In the genomic region with DNA sequence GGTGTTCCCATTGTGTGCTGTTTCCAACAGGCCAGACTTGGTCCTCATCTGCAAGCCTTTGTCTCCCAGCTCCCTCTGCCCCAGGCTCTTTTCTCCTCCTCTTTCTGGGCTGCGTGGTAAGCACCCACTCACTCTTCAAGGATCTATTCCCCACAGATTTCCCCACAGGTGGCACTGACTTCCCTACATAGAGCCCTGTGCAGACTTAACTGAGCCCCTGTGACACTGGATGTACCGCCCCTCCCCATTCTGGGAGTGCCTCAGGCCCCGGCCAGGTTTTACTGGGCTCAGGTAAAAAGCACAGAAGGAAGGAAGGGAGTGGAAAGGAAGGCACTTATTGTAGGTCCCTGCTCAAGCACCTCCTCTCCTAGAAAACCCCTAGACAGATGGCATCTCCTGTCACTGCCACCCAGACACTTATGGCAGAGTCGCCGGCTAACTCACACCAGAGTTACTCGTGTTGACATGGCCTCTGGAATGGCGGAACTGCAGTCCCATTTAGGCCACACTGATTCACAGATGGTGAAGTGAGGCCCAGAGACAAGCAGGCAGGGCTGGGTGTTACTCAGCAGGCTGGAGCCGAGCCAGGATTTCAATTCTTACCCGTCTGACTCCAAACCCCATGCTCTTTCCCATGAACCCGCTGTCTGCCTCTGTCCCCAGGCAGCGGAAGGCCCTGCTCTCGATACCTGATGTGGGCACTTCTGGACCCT, we compare ENCODE assay signal across 16 cellular contexts. TPM values are rescaled to one million over a fixed set of nuclear protein-coding genes. Genes with fewer than 3 reads are reported as not detected.
DNase-seq lines count a peak whose midpoint lies in the region; ATAC-seq and TF ChIP-seq lines count a peak whose summit lies in the region.
"Had no signal": no experiment of that assay in that cellular context is flagged by ENCODE, and none has a peak within 500 bp of the region (broad histone marks: within the 10 kb centered on the region; RNA-seq: fewer than 3 reads in every experiment).

No MANE protein-coding gene starts in this region.

- no peak overlapping the region for H2BK120ac ChIP-seq in mesendoderm (ENCODE audit: low read depth, low read length)

- H2BK5ac ChIP-seq in mesendoderm (ENCODE audit: low read length) = no peak overlapping the region

- no peak overlapping the region for H4K5ac ChIP-seq in mesendoderm (ENCODE audit: low read length)

- no peak overlapping the region for H4K8ac ChIP-seq in mesendoderm (ENCODE audit: low read depth, low read length)

- no peak overlapping the region for H3K18ac ChIP-seq in mesendoderm (ENCODE audit: low read length)

- BruUV-seq in mammary epithelial cell (replicated peaks; lab: Mats Ljungman, UMichigan) = no TSS peak

- H3K27me3 ChIP-seq in mammary epithelial cell (ENCODE audit: insufficient read depth, low read length) = no peaks in the 10 kb centered on the region
- H3K27me3 ChIP-seq in mesendoderm (ENCODE audit: insufficient read depth, low read length, poor library complexity) = no peaks in the 10 kb centered on the region
- H3K27me3 ChIP-seq: colonic mucosa, heart right ventricle, tibial artery had no signal

- no peaks in the 10 kb centered on the region for H3K79me2 ChIP-seq in mammary epithelial cell (ENCODE audit: insufficient read depth, low read length)
- no peaks in the 10 kb centered on the region for H3K79me2 ChIP-seq in mesendoderm (ENCODE audit: control insufficient read depth, insufficient read depth, low read length)

- dilution Hi-C loops in mammary epithelial cell (cut with HindIII; ENCODE audit: low sequenced_read_pairs) = no loop called here

- H4K20me1 ChIP-seq in mammary epithelial cell (ENCODE audit: insufficient read depth, low read length) = no peaks in the 10 kb centered on the region

- H3K27ac ChIP-seq in mammary epithelial cell (ENCODE audit: insufficient read depth, low read depth, low read length) (no peak overlapping the region), mesendoderm (ENCODE audit: low read depth, low read length) (no peak overlapping the region)
- H3K27ac ChIP-seq: colonic mucosa, PC-9 had no signal

- H3K79me1 ChIP-seq in mesendoderm (ENCODE audit: low read length) = no peaks in the 10 kb centered on the region

- H3K4me1 ChIP-seq in mammary epithelial cell (ENCODE audit: insufficient read depth, low read length) (peaks cover 2% of the 10 kb centered on the region), mesendoderm (ENCODE audit: control insufficient read depth, low read depth, low read length) (peaks cover 2% of the 10 kb centered on the region)
- H3K4me1 ChIP-seq: colonic mucosa had no signal

- no peak overlapping the region for H3K4me2 ChIP-seq in mammary epithelial cell (ENCODE audit: insufficient read depth, low read depth, low read length)
- H3K4me2 ChIP-seq in mesendoderm (ENCODE audit: low read length) = no peak overlapping the region
- H3K4me2 ChIP-seq: PC-9 had no signal

- H2BK15ac ChIP-seq in mesendoderm (replicated peaks; ENCODE audit: low read depth) = no peak overlapping the region

- in situ Hi-C loops in mammary epithelial cell (cut with MboI; ENCODE audit: low sequenced_read_pairs in 2 of 2) = loop anchor here in 1 of 2 donors (10.0 kb wide), 1 partner anchor 59 kb away; no protein-coding TSS in a partner anchor

- intact Hi-C loops in mammary epithelial cell (cut with micrococcal nuclease) = no loop called here

- H3K4ac ChIP-seq in mesendoderm (ENCODE audit: low read depth, low read length) = no peak overlapping the region

- H3K23ac ChIP-seq in mesendoderm (ENCODE audit: low read length) = no peak overlapping the region

- CTCF ChIA-PET in mammary epithelial cell (lab: Charles Lee; ENCODE audit: low non-redundant PET) = no interaction called here

- no peak overlapping the region for H2AK5ac ChIP-seq in mesendoderm (ENCODE audit: low read length)

- peak overlapping the region; percentile 37 for H3K56ac ChIP-seq in mesendoderm (ENCODE audit: low read length)

- DNase-seq in EH (ENCODE audit: low read depth) = peak; percentile 73
- peak; percentile 16 for DNase-seq in LHCN-M2 (ENCODE audit: low read depth)
- DNase-seq in mammary epithelial cell = peak; percentile 47
- no peak for DNase-seq in mesendoderm
- no peak for DNase-seq in SHP77 (lab: John Stamatoyannopoulos, UW)
- no peak for DNase-seq in NK-92 (lab: John Stamatoyannopoulos, UW; ENCODE audit: unreplicated experiment)
- DNase-seq: heart right ventricle, NCI-H1092 treated with DMSO at 0.1 percent for 48 hours, PC-9, retina, tibial artery had no signal

- H2AFZ ChIP-seq in mammary epithelial cell (ENCODE audit: low read depth, low read length) = peak overlapping the region; percentile 14
- H2AFZ ChIP-seq: PC-9 had no signal

- H3K9ac ChIP-seq in mammary epithelial cell (ENCODE audit: insufficient read depth, low read length) (no peak overlapping the region), mesendoderm (ENCODE audit: low read length) (no peak overlapping the region)

- H3K4me3 ChIP-seq in mammary epithelial cell (replicated peaks in 1 of 3; ENCODE audit: insufficient read depth in 1 of 3, low read depth in 2 of 3, low read length in 3 of 3) = no peak overlapping the region
- no peak overlapping the region for H3K4me3 ChIP-seq in mesendoderm (ENCODE audit: low read length)
- H3K4me3 ChIP-seq: colonic mucosa, heart right ventricle, lung, PC-9, tibial artery had no signal

- no peak for TF ChIP-seq CTCF in mammary epithelial cell (conservative IDR thresholded peaks at IDR 0.05 in 1 of 2, IDR thresholded peaks at IDR 0.05 in 1 of 2; ENCODE audit: extremely low read depth in 1 of 2, insufficient read depth in 1 of 2, low read depth in 1 of 2, low read length in 2 of 2)

- WGBS in mammary epithelial cell (ENCODE audit: low coverage, missing lambda C conversion rate) = 70% methylated on average over 9 of the region's 12 CpGs
- WGBS in mesendoderm (ENCODE audit: extremely low coverage, insufficient coverage, low lambda C conversion rate) = no CpG with 5 or more reads among the region's 12 CpGs

- H3K36me3 ChIP-seq in mammary epithelial cell (ENCODE audit: insufficient read depth, low read length) (no peaks in the 10 kb centered on the region), mesendoderm (ENCODE audit: control insufficient read depth, insufficient read depth, low read length) (no peaks in the 10 kb centered on the region)
- H3K36me3 ChIP-seq: colonic mucosa, heart right ventricle, tibial artery had no signal

- H3K9me3 ChIP-seq in mammary epithelial cell (replicated peaks; ENCODE audit: insufficient read depth, low read length) = peaks cover 4% of the 10 kb centered on the region
- H3K9me3 ChIP-seq: colonic mucosa had no signal

- ATAC-seq in HG03025 (IDR thresholded peaks at IDR 0.05; ENCODE audit: low FRiP score, unreplicated experiment) = no peak
- no peak for ATAC-seq in GM19035 (IDR thresholded peaks at IDR 0.05; ENCODE audit: unreplicated experiment)
- ATAC-seq: CD8-positive, alpha-beta T cell had no signal

RNA-seq across cellular contexts. Expression of a gene that starts 47.2 kb away (rescaled TPM):
- total RNA-seq in LHCN-M2 (2014; rRNA removed) (0.06 TPM in 2 replicates), mammary epithelial cell (under 1 TPM in 1 of 2 donors, not detected in 1; under 0.01 TPM)
- polyA plus RNA-seq in LHCN-M2 (2012) = 1.6 TPM
- polyA plus RNA-seq in mammary epithelial cell = not detected
- not detected for polyA minus RNA-seq in mammary epithelial cell
- 0.76 TPM for polyA plus RNA-seq in mesendoderm (2013, experiment 1 of 2)
- 0.84 TPM for polyA plus RNA-seq in mesendoderm (2013, experiment 2 of 2)
- total RNA-seq: PC-9 had no signal

Comparison
In these comparisons a context has a peak if more than half of its experiments do, and no peak if none do; other contexts are left out.
1. DNase-seq: peak in EH (single experiment), LHCN-M2 (single experiment) and mammary epithelial cell (single experiment); none in mesendoderm (single experiment), SHP77 (0 of 2) and NK-92 (single experiment).